17 cellular contexts compared by ENCODE assay signal in the genomic region with DNA sequence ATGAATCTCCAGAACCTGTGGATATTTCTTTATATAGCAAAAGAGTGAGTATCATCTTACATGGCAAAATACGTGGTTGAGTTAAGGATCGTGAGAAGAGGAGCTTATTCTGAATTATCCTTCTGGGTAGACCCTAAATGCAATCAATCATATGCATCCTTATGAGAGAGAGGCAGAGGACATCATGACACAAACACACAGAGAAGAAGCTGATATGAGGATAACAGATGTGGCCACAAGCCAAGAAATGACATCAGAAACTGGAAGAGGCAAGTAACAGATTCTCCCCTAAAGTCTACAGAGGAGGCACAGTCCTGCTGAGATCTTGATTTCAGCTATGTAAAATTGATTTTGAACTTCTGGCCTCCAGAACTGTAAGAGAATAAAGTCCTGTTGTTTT.
DNase-seq lines count a peak whose midpoint lies in the region; ATAC-seq and TF ChIP-seq lines count a peak whose summit lies in the region.
"Had no signal": no experiment of that assay in that cellular context is flagged by ENCODE, and none has a peak within 500 bp of the region (broad histone marks: within the 10 kb centered on the region; RNA-seq: fewer than 3 reads in every experiment).

No MANE protein-coding gene starts in this region.

- H3K79me2 ChIP-seq in fibroblast of lung (ENCODE audit: control insufficient read depth, insufficient read depth, low read length) = no peaks in the 10 kb centered on the region

- H4K20me1 ChIP-seq in fibroblast of lung (ENCODE audit: control insufficient read depth, extremely low read depth, insufficient read depth, low read length) = no peaks in the 10 kb centered on the region

- POLR2A ChIA-PET in activated CD8-positive, alpha-beta T cell treated with anti-CD3 and anti-CD28 coated beads for 36 hours (lab: Charles Lee) = no interaction called here

- intact Hi-C loops in activated CD8-positive, alpha-beta T cell treated with anti-CD3 and anti-CD28 coated beads for 36 hours (cut with micrococcal nuclease) = no loop called here

- H3K27me3 ChIP-seq in SJCRH30 (no peaks in the 10 kb centered on the region), fibroblast of lung (ENCODE audit: control insufficient read depth, insufficient read depth, low read length) (no peaks in the 10 kb centered on the region)
- H3K27me3 ChIP-seq: transverse colon had no signal

- CTCF ChIA-PET in activated CD8-positive, alpha-beta T cell treated with anti-CD3 and anti-CD28 coated beads for 36 hours (lab: Charles Lee) = no interaction called here

- peak; percentile 20 for ATAC-seq in HG03457 (IDR thresholded peaks at IDR 0.05; ENCODE audit: unreplicated experiment)
- ATAC-seq in activated T-cell treated with anti-CD3 and anti-CD28 coated beads, Interleukin-2, amount 50 U/mL, for 4 hours = no peak
- no peak for ATAC-seq in activated CD8-positive, alpha-beta T cell treated with anti-CD3 and anti-CD28 coated beads for 36 hours

- no peaks in the 10 kb centered on the region for H3K27me3 Mint-ChIP-seq in activated T-cell treated with anti-CD3 and anti-CD28 coated beads, Interleukin-2, amount 50 U/mL, for 4 hours (ENCODE audit: low read depth)
- H3K27me3 Mint-ChIP-seq in activated CD8-positive, alpha-beta T cell treated with anti-CD3 and anti-CD28 coated beads for 36 hours = no peaks in the 10 kb centered on the region
- H3K27me3 Mint-ChIP-seq: activated naive CD8-positive, alpha-beta T cell treated with anti-CD3 and anti-CD28 coated beads for 36 hours; B cell had no signal

- DNase-seq in EL (peak; percentile 78), SJCRH30 (peak; percentile 19 to 59), fibroblast of lung (ENCODE audit: low read depth in 2 of 2) (peak; percentile 1 to 6), GDM1 (lab: John Stamatoyannopoulos, UW) (no peak)
- DNase-seq in activated T-cell treated with anti-CD3 and anti-CD28 coated beads, Interleukin-2, amount 50 U/mL, for 4 hours = no peak
- DNase-seq in activated CD4-positive, alpha-beta T cell treated with anti-CD3 and anti-CD28 coated beads for 4 hours = no peak
- DNase-seq in activated CD8-positive, alpha-beta T cell treated with anti-CD3 and anti-CD28 coated beads for 36 hours = no peak
- DNase-seq: activated naive CD8-positive, alpha-beta T cell treated with anti-CD3 and anti-CD28 coated beads for 36 hours; central memory CD4-positive, alpha-beta T cell; effector CD8-positive, alpha-beta T cell; NCI-H526 treated with DMSO at 0.1 percent for 48 hours; stimulated activated naive CD4-positive, alpha-beta T cell; SW 1271; transverse colon had no signal

- H3K9me3 ChIP-seq in SJCRH30 (replicated peaks) (no peaks in the 10 kb centered on the region), fibroblast of lung (ENCODE audit: control insufficient read depth, insufficient read depth, low read depth, low read length) (no peaks in the 10 kb centered on the region)
- H3K9me3 ChIP-seq: HAP-1, transverse colon had no signal

- H3K27ac ChIP-seq in SJCRH30 (no peak overlapping the region), fibroblast of lung (ENCODE audit: insufficient read depth, low read length) (no peak overlapping the region)
- H3K27ac ChIP-seq: transverse colon had no signal

- H3K4me1 ChIP-seq in SJCRH30 (peaks cover 7% of the 10 kb centered on the region), fibroblast of lung (ENCODE audit: control insufficient read depth, extremely low read depth, insufficient read depth, low read length) (no peaks in the 10 kb centered on the region)
- H3K4me1 ChIP-seq: HAP-1, transverse colon had no signal

- no peak overlapping the region for H2AFZ ChIP-seq in fibroblast of lung (ENCODE audit: low read length)

- no peak overlapping the region for H3K4me3 Mint-ChIP-seq in activated T-cell treated with anti-CD3 and anti-CD28 coated beads, Interleukin-2, amount 50 U/mL, for 4 hours
- H3K4me3 Mint-ChIP-seq in activated CD8-positive, alpha-beta T cell treated with anti-CD3 and anti-CD28 coated beads for 36 hours = no peak overlapping the region
- H3K4me3 Mint-ChIP-seq: activated naive CD8-positive, alpha-beta T cell treated with anti-CD3 and anti-CD28 coated beads for 36 hours; B cell had no signal

- no peaks in the 10 kb centered on the region for H3K36me3 Mint-ChIP-seq in activated T-cell treated with anti-CD3 and anti-CD28 coated beads, Interleukin-2, amount 50 U/mL, for 4 hours (ENCODE audit: insufficient read depth)
- H3K36me3 Mint-ChIP-seq in activated CD8-positive, alpha-beta T cell treated with anti-CD3 and anti-CD28 coated beads for 36 hours (ENCODE audit: low read depth) = no peaks in the 10 kb centered on the region
- H3K36me3 Mint-ChIP-seq: activated naive CD8-positive, alpha-beta T cell treated with anti-CD3 and anti-CD28 coated beads for 36 hours had no signal

- H3K4me3 ChIP-seq in SJCRH30 = no peak overlapping the region
- H3K4me3 ChIP-seq in fibroblast of lung (replicated peaks in 1 of 4; ENCODE audit: control extremely low read depth in 1 of 4, insufficient read depth in 1 of 4, low read depth in 3 of 4, low read length in 4 of 4) = no peak overlapping the region
- H3K4me3 ChIP-seq: HAP-1, transverse colon had no signal

- H3K4me1 Mint-ChIP-seq in activated T-cell treated with anti-CD3 and anti-CD28 coated beads, Interleukin-2, amount 50 U/mL, for 4 hours (ENCODE audit: low read depth) = no peaks in the 10 kb centered on the region
- no peaks in the 10 kb centered on the region for H3K4me1 Mint-ChIP-seq in activated CD8-positive, alpha-beta T cell treated with anti-CD3 and anti-CD28 coated beads for 36 hours (ENCODE audit: low read depth)
- H3K4me1 Mint-ChIP-seq: activated naive CD8-positive, alpha-beta T cell treated with anti-CD3 and anti-CD28 coated beads for 36 hours; B cell had no signal

- no peak overlapping the region for H3K27ac Mint-ChIP-seq in activated CD8-positive, alpha-beta T cell treated with anti-CD3 and anti-CD28 coated beads for 36 hours
- H3K27ac Mint-ChIP-seq: activated naive CD8-positive, alpha-beta T cell treated with anti-CD3 and anti-CD28 coated beads for 36 hours; B cell had no signal

- peaks cover 3% of the 10 kb centered on the region for H3K9me3 Mint-ChIP-seq in activated T-cell treated with anti-CD3 and anti-CD28 coated beads, Interleukin-2, amount 50 U/mL, for 4 hours
- no peaks in the 10 kb centered on the region for H3K9me3 Mint-ChIP-seq in activated CD8-positive, alpha-beta T cell treated with anti-CD3 and anti-CD28 coated beads for 36 hours

- H3K4me2 ChIP-seq in fibroblast of lung (ENCODE audit: extremely low read depth, insufficient read depth, low read length) = no peak overlapping the region

- H3K36me3 ChIP-seq in SJCRH30 (no peaks in the 10 kb centered on the region), fibroblast of lung (ENCODE audit: control insufficient read depth, insufficient read depth, low read length) (no peaks in the 10 kb centered on the region)
- H3K36me3 ChIP-seq: HAP-1, transverse colon had no signal

- no peak overlapping the region for H3K9ac ChIP-seq in fibroblast of lung (ENCODE audit: insufficient read depth, low read length)

- TF ChIP-seq CTCF in fibroblast of lung (conservative IDR thresholded peaks at IDR 0.05 in 1 of 2, IDR thresholded peaks at IDR 0.05 in 1 of 2; ENCODE audit: low read depth in 1 of 2, low read length in 2 of 2) = no peak
- TF ChIP-seq CTCF in activated CD8-positive, alpha-beta T cell treated with anti-CD3 and anti-CD28 coated beads for 36 hours (IDR thresholded peaks at IDR 0.05) = no peak

Comparison
In these comparisons a context has a peak if more than half of its experiments do, and no peak if none do; other contexts are left out.
1. DNase-seq: peak in EL (single experiment), SJCRH30 (2 of 2) and fibroblast of lung (2 of 2); none in activated T-cell treated with anti-CD3 and anti-CD28 coated beads, Interleukin-2, amount 50 U/mL, for 4 hours (single experiment), activated CD4-positive, alpha-beta T cell treated with anti-CD3 and anti-CD28 coated beads for 4 hours (0 of 2), activated CD8-positive, alpha-beta T cell treated with anti-CD3 and anti-CD28 coated beads for 36 hours (single experiment) and GDM1 (single experiment).